Comparison of ENCODE assay signal across 1 cellular context in the genomic region with DNA sequence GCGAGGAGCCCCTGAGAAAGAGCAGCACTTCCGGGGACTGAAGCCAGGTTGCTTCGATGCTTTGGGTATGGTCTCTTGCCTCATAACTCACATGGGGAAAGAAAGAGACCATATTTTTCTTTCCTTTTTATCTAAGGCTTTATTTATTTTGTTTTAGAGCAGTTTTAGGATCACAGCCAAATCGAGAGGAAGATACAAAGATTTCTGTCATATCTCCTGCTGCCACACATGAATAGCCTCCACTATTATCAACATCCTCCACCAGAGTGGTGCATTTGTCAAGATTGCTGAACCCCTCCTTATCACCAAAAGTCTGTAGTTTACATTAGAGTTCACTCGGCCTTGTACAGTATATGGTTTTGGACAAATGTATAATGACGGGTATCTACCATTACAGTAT.
TF ChIP-seq lines count a peak whose summit lies in the region.

No MANE protein-coding gene starts in this region.

TF ChIP-seq in K562, 482 proteins besides CTCF, POLR2A, EP300 and RAD21 (continued from another document and continues in another):
- TF ChIP-seq, protein P1, sequence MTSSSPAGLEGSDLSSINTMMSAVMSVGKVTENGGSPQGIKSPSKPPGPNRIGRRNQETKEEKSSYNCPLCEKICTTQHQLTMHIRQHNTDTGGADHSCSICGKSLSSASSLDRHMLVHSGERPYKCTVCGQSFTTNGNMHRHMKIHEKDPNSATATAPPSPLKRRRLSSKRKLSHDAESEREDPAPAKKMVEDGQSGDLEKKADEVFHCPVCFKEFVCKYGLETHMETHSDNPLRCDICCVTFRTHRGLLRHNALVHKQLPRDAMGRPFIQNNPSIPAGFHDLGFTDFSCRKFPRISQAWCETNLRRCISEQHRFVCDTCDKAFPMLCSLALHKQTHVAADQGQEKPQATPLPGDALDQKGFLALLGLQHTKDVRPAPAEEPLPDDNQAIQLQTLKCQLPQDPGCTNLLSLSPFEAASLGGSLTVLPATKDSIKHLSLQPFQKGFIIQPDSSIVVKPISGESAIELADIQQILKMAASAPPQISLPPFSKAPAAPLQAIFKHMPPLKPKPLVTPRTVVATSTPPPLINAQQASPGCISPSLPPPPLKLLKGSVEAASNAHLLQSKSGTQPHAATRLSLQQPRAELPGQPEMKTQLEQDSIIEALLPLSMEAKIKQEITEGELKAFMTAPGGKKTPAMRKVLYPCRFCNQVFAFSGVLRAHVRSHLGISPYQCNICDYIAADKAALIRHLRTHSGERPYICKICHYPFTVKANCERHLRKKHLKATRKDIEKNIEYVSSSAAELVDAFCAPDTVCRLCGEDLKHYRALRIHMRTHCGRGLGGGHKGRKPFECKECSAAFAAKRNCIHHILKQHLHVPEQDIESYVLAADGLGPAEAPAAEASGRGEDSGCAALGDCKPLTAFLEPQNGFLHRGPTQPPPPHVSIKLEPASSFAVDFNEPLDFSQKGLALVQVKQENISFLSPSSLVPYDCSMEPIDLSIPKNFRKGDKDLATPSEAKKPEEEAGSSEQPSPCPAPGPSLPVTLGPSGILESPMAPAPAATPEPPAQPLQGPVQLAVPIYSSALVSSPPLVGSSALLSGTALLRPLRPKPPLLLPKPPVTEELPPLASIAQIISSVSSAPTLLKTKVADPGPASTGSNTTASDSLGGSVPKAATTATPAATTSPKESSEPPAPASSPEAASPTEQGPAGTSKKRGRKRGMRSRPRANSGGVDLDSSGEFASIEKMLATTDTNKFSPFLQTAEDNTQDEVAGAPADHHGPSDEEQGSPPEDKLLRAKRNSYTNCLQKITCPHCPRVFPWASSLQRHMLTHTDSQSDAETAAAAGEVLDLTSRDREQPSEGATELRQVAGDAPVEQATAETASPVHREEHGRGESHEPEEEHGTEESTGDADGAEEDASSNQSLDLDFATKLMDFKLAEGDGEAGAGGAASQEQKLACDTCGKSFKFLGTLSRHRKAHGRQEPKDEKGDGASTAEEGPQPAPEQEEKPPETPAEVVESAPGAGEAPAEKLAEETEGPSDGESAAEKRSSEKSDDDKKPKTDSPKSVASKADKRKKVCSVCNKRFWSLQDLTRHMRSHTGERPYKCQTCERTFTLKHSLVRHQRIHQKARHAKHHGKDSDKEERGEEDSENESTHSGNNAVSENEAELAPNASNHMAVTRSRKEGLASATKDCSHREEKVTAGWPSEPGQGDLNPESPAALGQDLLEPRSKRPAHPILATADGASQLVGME (CRISPR knock-in tag; IDR thresholded peaks at IDR 0.05), result no peak
- TF ChIP-seq CBFA2T2 (conservative IDR thresholded peaks at IDR 0.05) (peak; percentile 93), ELF4 (CRISPR knock-in tag; IDR thresholded peaks at IDR 0.05) (no peak), CXXC5 (CRISPR knock-in tag; IDR thresholded peaks at IDR 0.05) (no peak), NR1H2 (CRISPR knock-in tag; IDR thresholded peaks at IDR 0.05) (no peak), FUS (optimal IDR thresholded peaks at IDR 0.05; ENCODE audit: low read depth, low read length) (no peak), HCFC1 (IDR thresholded peaks at IDR 0.05; ENCODE audit: low read depth, low read length) (no peak), RB1 (IDR thresholded peaks at IDR 0.05; ENCODE audit: low read depth) (no peak), KAT8 (IDR thresholded peaks at IDR 0.05; ENCODE audit: low read depth) (no peak), KDM1A (IDR thresholded peaks at IDR 0.05) (peak; percentile 84 to 92), SRSF7 (optimal IDR thresholded peaks at IDR 0.05; ENCODE audit: low read depth, low read length) (no peak), SMAD2 (IDR thresholded peaks at IDR 0.05; ENCODE audit: low read depth, low read length) (no peak), L3MBTL2 (IDR thresholded peaks at IDR 0.05) (no peak), CAMTA2 (CRISPR knock-in tag; conservative IDR thresholded peaks at IDR 0.05) (no peak), GTF2E2 (tag; IDR thresholded peaks at IDR 0.05) (no peak), IFI16 (CRISPR knock-in tag; IDR thresholded peaks at IDR 0.05) (no peak), ZBED1 (IDR thresholded peaks at IDR 0.05) (no peak), ZNF140 (CRISPR knock-in tag; IDR thresholded peaks at IDR 0.05) (no peak), PHB2 (IDR thresholded peaks at IDR 0.05; ENCODE audit: low read depth) (peak; percentile 72; the same call in 1 of the 2 replicates), THRAP3 (IDR thresholded peaks at IDR 0.05; ENCODE audit: borderline replicate concordance) (no peak), SOX6 (IDR thresholded peaks at IDR 0.05) (peak; percentile 93), ZNF707 (CRISPR knock-in tag; conservative IDR thresholded peaks at IDR 0.05) (no peak), OTX1 (CRISPR knock-in tag; IDR thresholded peaks at IDR 0.05) (no peak), SPI1 (IDR thresholded peaks at IDR 0.05; ENCODE audit: borderline replicate concordance, low read depth, low read length) (no peak), SMARCB1 (IDR thresholded peaks at IDR 0.05; ENCODE audit: insufficient read length, low read depth) (no peak), PRMT5 (CRISPR knock-in tag; IDR thresholded peaks at IDR 0.05) (no peak), MAFF (IDR thresholded peaks at IDR 0.05; ENCODE audit: low read length) (no peak), BCOR (IDR thresholded peaks at IDR 0.05) (no peak), KLF10 (CRISPR knock-in tag; IDR thresholded peaks at IDR 0.05) (no peak), YBX1 (IDR thresholded peaks at IDR 0.05) (no peak), PHF8 (IDR thresholded peaks at IDR 0.05; ENCODE audit: borderline replicate concordance, low read length) (no peak), ZNF696 (CRISPR knock-in tag; conservative IDR thresholded peaks at IDR 0.05) (no peak), ZC3H8 (IDR thresholded peaks at IDR 0.05) (no peak), CHD1 (IDR thresholded peaks at IDR 0.05; ENCODE audit: low read length) (no peak), CTBP1 (IDR thresholded peaks at IDR 0.05; ENCODE audit: borderline replicate concordance) (peak; percentile 37; the same call in 1 of the 2 replicates), SMAD3 (CRISPR knock-in tag; conservative IDR thresholded peaks at IDR 0.05) (0 out of 2 replicates have a peak, but pooled peaks have one; percentile 37), RBM15 (IDR thresholded peaks at IDR 0.05; ENCODE audit: insufficient read depth, low read length) (no peak), HSF4 (CRISPR knock-in tag; IDR thresholded peaks at IDR 0.05; ENCODE audit: borderline replicate concordance) (no peak), EGR1 (conservative IDR thresholded peaks at IDR 0.05) (no peak), STAG1 (CRISPR knock-in tag; IDR thresholded peaks at IDR 0.05; ENCODE audit: borderline replicate concordance) (no peak)
- TF ChIP-seq, protein P2, sequence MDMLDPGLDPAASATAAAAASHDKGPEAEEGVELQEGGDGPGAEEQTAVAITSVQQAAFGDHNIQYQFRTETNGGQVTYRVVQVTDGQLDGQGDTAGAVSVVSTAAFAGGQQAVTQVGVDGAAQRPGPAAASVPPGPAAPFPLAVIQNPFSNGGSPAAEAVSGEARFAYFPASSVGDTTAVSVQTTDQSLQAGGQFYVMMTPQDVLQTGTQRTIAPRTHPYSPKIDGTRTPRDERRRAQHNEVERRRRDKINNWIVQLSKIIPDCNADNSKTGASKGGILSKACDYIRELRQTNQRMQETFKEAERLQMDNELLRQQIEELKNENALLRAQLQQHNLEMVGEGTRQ (CRISPR knock-in tag; IDR thresholded peaks at IDR 0.05), result no peak
- TF ChIP-seq, protein P3, sequence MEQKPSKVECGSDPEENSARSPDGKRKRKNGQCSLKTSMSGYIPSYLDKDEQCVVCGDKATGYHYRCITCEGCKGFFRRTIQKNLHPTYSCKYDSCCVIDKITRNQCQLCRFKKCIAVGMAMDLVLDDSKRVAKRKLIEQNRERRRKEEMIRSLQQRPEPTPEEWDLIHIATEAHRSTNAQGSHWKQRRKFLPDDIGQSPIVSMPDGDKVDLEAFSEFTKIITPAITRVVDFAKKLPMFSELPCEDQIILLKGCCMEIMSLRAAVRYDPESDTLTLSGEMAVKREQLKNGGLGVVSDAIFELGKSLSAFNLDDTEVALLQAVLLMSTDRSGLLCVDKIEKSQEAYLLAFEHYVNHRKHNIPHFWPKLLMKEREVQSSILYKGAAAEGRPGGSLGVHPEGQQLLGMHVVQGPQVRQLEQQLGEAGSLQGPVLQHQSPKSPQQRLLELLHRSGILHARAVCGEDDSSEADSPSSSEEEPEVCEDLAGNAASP (IDR thresholded peaks at IDR 0.05), result no peak
- TF ChIP-seq, protein P4, sequence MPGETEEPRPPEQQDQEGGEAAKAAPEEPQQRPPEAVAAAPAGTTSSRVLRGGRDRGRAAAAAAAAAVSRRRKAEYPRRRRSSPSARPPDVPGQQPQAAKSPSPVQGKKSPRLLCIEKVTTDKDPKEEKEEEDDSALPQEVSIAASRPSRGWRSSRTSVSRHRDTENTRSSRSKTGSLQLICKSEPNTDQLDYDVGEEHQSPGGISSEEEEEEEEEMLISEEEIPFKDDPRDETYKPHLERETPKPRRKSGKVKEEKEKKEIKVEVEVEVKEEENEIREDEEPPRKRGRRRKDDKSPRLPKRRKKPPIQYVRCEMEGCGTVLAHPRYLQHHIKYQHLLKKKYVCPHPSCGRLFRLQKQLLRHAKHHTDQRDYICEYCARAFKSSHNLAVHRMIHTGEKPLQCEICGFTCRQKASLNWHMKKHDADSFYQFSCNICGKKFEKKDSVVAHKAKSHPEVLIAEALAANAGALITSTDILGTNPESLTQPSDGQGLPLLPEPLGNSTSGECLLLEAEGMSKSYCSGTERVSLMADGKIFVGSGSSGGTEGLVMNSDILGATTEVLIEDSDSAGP (CRISPR knock-in tag; IDR thresholded peaks at IDR 0.05), result no peak
- TF ChIP-seq, protein P5, sequence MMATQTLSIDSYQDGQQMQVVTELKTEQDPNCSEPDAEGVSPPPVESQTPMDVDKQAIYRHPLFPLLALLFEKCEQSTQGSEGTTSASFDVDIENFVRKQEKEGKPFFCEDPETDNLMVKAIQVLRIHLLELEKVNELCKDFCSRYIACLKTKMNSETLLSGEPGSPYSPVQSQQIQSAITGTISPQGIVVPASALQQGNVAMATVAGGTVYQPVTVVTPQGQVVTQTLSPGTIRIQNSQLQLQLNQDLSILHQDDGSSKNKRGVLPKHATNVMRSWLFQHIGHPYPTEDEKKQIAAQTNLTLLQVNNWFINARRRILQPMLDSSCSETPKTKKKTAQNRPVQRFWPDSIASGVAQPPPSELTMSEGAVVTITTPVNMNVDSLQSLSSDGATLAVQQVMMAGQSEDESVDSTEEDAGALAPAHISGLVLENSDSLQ (IDR thresholded peaks at IDR 0.05), result no peak
- TF ChIP-seq, protein P6, sequence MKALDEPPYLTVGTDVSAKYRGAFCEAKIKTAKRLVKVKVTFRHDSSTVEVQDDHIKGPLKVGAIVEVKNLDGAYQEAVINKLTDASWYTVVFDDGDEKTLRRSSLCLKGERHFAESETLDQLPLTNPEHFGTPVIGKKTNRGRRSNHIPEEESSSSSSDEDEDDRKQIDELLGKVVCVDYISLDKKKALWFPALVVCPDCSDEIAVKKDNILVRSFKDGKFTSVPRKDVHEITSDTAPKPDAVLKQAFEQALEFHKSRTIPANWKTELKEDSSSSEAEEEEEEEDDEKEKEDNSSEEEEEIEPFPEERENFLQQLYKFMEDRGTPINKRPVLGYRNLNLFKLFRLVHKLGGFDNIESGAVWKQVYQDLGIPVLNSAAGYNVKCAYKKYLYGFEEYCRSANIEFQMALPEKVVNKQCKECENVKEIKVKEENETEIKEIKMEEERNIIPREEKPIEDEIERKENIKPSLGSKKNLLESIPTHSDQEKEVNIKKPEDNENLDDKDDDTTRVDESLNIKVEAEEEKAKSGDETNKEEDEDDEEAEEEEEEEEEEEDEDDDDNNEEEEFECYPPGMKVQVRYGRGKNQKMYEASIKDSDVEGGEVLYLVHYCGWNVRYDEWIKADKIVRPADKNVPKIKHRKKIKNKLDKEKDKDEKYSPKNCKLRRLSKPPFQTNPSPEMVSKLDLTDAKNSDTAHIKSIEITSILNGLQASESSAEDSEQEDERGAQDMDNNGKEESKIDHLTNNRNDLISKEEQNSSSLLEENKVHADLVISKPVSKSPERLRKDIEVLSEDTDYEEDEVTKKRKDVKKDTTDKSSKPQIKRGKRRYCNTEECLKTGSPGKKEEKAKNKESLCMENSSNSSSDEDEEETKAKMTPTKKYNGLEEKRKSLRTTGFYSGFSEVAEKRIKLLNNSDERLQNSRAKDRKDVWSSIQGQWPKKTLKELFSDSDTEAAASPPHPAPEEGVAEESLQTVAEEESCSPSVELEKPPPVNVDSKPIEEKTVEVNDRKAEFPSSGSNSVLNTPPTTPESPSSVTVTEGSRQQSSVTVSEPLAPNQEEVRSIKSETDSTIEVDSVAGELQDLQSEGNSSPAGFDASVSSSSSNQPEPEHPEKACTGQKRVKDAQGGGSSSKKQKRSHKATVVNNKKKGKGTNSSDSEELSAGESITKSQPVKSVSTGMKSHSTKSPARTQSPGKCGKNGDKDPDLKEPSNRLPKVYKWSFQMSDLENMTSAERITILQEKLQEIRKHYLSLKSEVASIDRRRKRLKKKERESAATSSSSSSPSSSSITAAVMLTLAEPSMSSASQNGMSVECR (CRISPR knock-in tag; IDR thresholded peaks at IDR 0.05), result no peak
- TF ChIP-seq, protein P7, sequence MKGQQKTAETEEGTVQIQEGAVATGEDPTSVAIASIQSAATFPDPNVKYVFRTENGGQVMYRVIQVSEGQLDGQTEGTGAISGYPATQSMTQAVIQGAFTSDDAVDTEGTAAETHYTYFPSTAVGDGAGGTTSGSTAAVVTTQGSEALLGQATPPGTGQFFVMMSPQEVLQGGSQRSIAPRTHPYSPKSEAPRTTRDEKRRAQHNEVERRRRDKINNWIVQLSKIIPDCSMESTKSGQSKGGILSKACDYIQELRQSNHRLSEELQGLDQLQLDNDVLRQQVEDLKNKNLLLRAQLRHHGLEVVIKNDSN (CRISPR knock-in tag; IDR thresholded peaks at IDR 0.05), result no peak
- TF ChIP-seq, protein P8, sequence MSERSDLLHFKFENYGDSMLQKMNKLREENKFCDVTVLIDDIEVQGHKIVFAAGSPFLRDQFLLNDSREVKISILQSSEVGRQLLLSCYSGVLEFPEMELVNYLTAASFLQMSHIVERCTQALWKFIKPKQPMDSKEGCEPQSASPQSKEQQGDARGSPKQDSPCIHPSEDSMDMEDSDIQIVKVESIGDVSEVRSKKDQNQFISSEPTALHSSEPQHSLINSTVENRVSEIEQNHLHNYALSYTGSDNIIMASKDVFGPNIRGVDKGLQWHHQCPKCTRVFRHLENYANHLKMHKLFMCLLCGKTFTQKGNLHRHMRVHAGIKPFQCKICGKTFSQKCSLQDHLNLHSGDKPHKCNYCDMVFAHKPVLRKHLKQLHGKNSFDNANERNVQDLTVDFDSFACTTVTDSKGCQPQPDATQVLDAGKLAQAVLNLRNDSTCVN (CRISPR knock-in tag; IDR thresholded peaks at IDR 0.05), result no peak
- TF ChIP-seq, protein P9, sequence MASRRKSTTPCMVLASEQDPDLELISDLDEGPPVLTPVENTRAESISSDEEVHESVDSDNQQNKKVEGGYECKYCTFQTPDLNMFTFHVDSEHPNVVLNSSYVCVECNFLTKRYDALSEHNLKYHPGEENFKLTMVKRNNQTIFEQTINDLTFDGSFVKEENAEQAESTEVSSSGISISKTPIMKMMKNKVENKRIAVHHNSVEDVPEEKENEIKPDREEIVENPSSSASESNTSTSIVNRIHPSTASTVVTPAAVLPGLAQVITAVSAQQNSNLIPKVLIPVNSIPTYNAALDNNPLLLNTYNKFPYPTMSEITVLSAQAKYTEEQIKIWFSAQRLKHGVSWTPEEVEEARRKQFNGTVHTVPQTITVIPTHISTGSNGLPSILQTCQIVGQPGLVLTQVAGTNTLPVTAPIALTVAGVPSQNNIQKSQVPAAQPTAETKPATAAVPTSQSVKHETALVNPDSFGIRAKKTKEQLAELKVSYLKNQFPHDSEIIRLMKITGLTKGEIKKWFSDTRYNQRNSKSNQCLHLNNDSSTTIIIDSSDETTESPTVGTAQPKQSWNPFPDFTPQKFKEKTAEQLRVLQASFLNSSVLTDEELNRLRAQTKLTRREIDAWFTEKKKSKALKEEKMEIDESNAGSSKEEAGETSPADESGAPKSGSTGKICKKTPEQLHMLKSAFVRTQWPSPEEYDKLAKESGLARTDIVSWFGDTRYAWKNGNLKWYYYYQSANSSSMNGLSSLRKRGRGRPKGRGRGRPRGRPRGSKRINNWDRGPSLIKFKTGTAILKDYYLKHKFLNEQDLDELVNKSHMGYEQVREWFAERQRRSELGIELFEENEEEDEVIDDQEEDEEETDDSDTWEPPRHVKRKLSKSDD (conservative IDR thresholded peaks at IDR 0.05; ENCODE audit: low read length), result no peak
